13 cellular contexts compared by ENCODE assay signal in genomic region chr9:7333714-7334113, GRCh38.
DNase-seq lines count a peak whose midpoint lies in the region; ATAC-seq and TF ChIP-seq lines count a peak whose summit lies in the region.
"Had no signal": no experiment of that assay in that cellular context is flagged by ENCODE, and none has a peak within 500 bp of the region (broad histone marks: within the 10 kb centered on the region; RNA-seq: fewer than 3 reads in every experiment).

No MANE protein-coding gene starts in this region.

- H3K79me1 ChIP-seq in IMR-90 (ENCODE audit: low read depth in 1 of 2, low read length in 2 of 2) = no peaks in the 10 kb centered on the region
- H3K79me1 ChIP-seq in neuronal stem cell (ENCODE audit: low read depth, low read length) = no peaks in the 10 kb centered on the region

- no peak for TF ChIP-seq POLR2A in IMR-90 (IDR thresholded peaks at IDR 0.05; ENCODE audit: low read depth, low read length)

- POLR2A ChIA-PET in IMR-90 (lab: Charles Lee; ENCODE audit: unreplicated experiment) = no interaction called here

- H3K36me3 ChIP-seq in IMR-90 (ENCODE audit: control insufficient read depth, insufficient read depth, low read length) = no peaks in the 10 kb centered on the region
- H3K36me3 ChIP-seq in neuronal stem cell (replicated peaks in 1 of 2; ENCODE audit: control insufficient read depth in 2 of 2, insufficient read depth in 2 of 2, low read length in 2 of 2) = no peaks in the 10 kb centered on the region

- peak overlapping the region; percentile 73; the same call in 1 of the 2 replicates for H4K5ac ChIP-seq in IMR-90 (ENCODE audit: low read depth, low read length)

- intact Hi-C loops in IMR-90 (cut with micrococcal nuclease) = no loop called here

- H2AK9ac ChIP-seq in IMR-90 (replicated peaks; ENCODE audit: low read depth, low read length, poor library complexity) = no peak overlapping the region

- H2BK5ac ChIP-seq in IMR-90 (ENCODE audit: low read depth, low read length, poor library complexity, severe bottlenecking) = no peak overlapping the region
- H2BK5ac ChIP-seq in neuronal stem cell (ENCODE audit: low read length) = no peak overlapping the region

- CTCF ChIA-PET in IMR-90 (lab: Yijun Ruan, JAX) = no interaction called here

- no peak overlapping the region for H2BK15ac ChIP-seq in IMR-90 (ENCODE audit: low read depth, low read length)
- no peak overlapping the region for H2BK15ac ChIP-seq in neuronal stem cell (ENCODE audit: low read length)

- no peak overlapping the region for H2BK12ac ChIP-seq in neuronal stem cell (ENCODE audit: low read length)

- no peak overlapping the region for H3K9ac ChIP-seq in IMR-90 (ENCODE audit: low read depth, low read length)
- H3K9ac ChIP-seq in neuronal stem cell (ENCODE audit: low read depth, low read length, poor library complexity) = no peak overlapping the region

- peak overlapping the region; percentile 29; the same call in 1 of the 2 replicates for H3K27ac ChIP-seq in IMR-90 (ENCODE audit: insufficient read depth, low read length)
- no peak overlapping the region for H3K27ac ChIP-seq in neuronal stem cell (replicated peaks; ENCODE audit: low read length)
- H3K27ac ChIP-seq: A549, HL-60 had no signal

- H3K4me1 ChIP-seq in IMR-90 (ENCODE audit: control insufficient read depth, insufficient read depth, low read length) (peaks cover 4% of the 10 kb centered on the region; the same call in 1 of the 2 replicates), neuronal stem cell (ENCODE audit: control insufficient read depth in 2 of 2, insufficient read depth in 1 of 2, low read depth in 1 of 2, low read length in 2 of 2) (no peaks in the 10 kb centered on the region)
- H3K4me1 ChIP-seq: A549 had no signal

- DNase-seq in IMR-90 = peak; percentile 34
- DNase-seq in amniotic epithelial cell (ENCODE audit: low read depth) = peak; percentile 75
- peak; percentile 60 for DNase-seq in fibroblast of pulmonary artery (ENCODE audit: low read depth)
- DNase-seq in DMS114 treated with DMSO at 0.1 percent for 48 hours (lab: John Stamatoyannopoulos, UW; ENCODE audit: unreplicated experiment) = no peak
- no peak for DNase-seq in neuronal stem cell (ENCODE audit: low spot score)
- DNase-seq: CD8-positive, alpha-beta T cell; COR-L47; H7 had no signal

- H3K9me3 ChIP-seq in IMR-90 (ENCODE audit: control insufficient read depth, insufficient read depth, low read length) (no peaks in the 10 kb centered on the region), neuronal stem cell (replicated peaks in 1 of 2; ENCODE audit: control insufficient read depth in 2 of 2, insufficient read depth in 1 of 2, low read depth in 1 of 2, low read length in 2 of 2) (no peaks in the 10 kb centered on the region)
- H3K9me3 ChIP-seq: A549 had no signal

- no peak overlapping the region for H4K8ac ChIP-seq in IMR-90 (ENCODE audit: low read depth in 2 of 2, low read length in 2 of 2)
- H4K8ac ChIP-seq in neuronal stem cell (ENCODE audit: low read depth, low read length) = no peak overlapping the region

- TF ChIP-seq CTCF in IMR-90 (conservative IDR thresholded peaks at IDR 0.05; ENCODE audit: low read depth, low read length) (no peak), fibroblast of pulmonary artery (IDR thresholded peaks at IDR 0.05; ENCODE audit: low read length, missing control alignments) (no peak)

- H2AK5ac ChIP-seq in IMR-90 (ENCODE audit: low read depth, low read length) (no peak overlapping the region), neuronal stem cell (ENCODE audit: low read depth, low read length) (no peak overlapping the region)

- no peak overlapping the region; the same call in 1 of the 2 replicates for H3K4me2 ChIP-seq in IMR-90 (ENCODE audit: low read depth, low read length)
- H3K4me2 ChIP-seq in neuronal stem cell (ENCODE audit: insufficient read depth, low read length, poor library complexity, severe bottlenecking) = no peak overlapping the region
- H3K4me2 ChIP-seq: A549, GM23338 had no signal

- H3K4me3 ChIP-seq in IMR-90 (ENCODE audit: insufficient read depth, low read depth, low read length) = no peak overlapping the region
- H3K4me3 ChIP-seq in fibroblast of pulmonary artery (replicated peaks; ENCODE audit: low read depth, low read length) = no peak overlapping the region
- no peak overlapping the region for H3K4me3 ChIP-seq in neuronal stem cell (ENCODE audit: low read length in 2 of 2)
- H3K4me3 ChIP-seq: A549, GM12878, GM23338 had no signal

- dilution Hi-C loops in IMR-90 (cut with HindIII; ENCODE audit: low sequenced_read_pairs, unreplicated experiment) = no loop called here

- no peak overlapping the region for H3K56ac ChIP-seq in IMR-90 (ENCODE audit: extremely low read depth, insufficient read depth, low read length)

- H3K9me1 ChIP-seq in IMR-90 (ENCODE audit: insufficient read depth, low read length) = no peaks in the 10 kb centered on the region

- H3K18ac ChIP-seq in IMR-90 (ENCODE audit: low read depth, low read length) (peak overlapping the region; percentile 38; the same call in 1 of the 2 replicates), neuronal stem cell (ENCODE audit: low read length) (no peak overlapping the region)

- no peaks in the 10 kb centered on the region for H4K20me1 ChIP-seq in IMR-90 (ENCODE audit: insufficient read depth, low read length)

- H3K23ac ChIP-seq in IMR-90 (ENCODE audit: low read depth, low read length) (no peak overlapping the region), neuronal stem cell (ENCODE audit: low read depth, low read length, poor library complexity) (no peak overlapping the region)

- H2AFZ ChIP-seq in IMR-90 (replicated peaks; ENCODE audit: low read length, poor library complexity) = no peak overlapping the region
- H2AFZ ChIP-seq in neuronal stem cell (ENCODE audit: low read length) = no peak overlapping the region
- H2AFZ ChIP-seq: GM23338 had no signal

- H3K27me3 ChIP-seq in IMR-90 (ENCODE audit: control insufficient read depth, insufficient read depth, low read length) = no peaks in the 10 kb centered on the region
- no peaks in the 10 kb centered on the region for H3K27me3 ChIP-seq in neuronal stem cell (ENCODE audit: control insufficient read depth in 3 of 3, insufficient read depth in 3 of 3, low read depth in 1 of 3, low read length in 3 of 3)

- H3K14ac ChIP-seq in IMR-90 (replicated peaks; ENCODE audit: low read depth, low read length) (no peak overlapping the region), neuronal stem cell (ENCODE audit: low read length) (no peak overlapping the region)

- H3K4ac ChIP-seq in IMR-90 (ENCODE audit: low read depth, low read length) (no peak overlapping the region), neuronal stem cell (ENCODE audit: low read length) (no peak overlapping the region)

- H2BK120ac ChIP-seq in IMR-90 (ENCODE audit: low read depth, low read length) (no peak overlapping the region), neuronal stem cell (ENCODE audit: low read depth, low read length) (no peak overlapping the region)

- no TSS peak for BruUV-seq in IMR-90 (replicated peaks; lab: Mats Ljungman, UMichigan)

- no CpG with 5 or more reads among the region's 1 CpG for WGBS in IMR-90 (ENCODE audit: extremely low coverage in 2 of 2, insufficient read length in 1 of 2), 2 experiments
- no CpG with 5 or more reads among the region's 1 CpG for WGBS in neuronal stem cell (ENCODE audit: extremely low coverage in 2 of 2, insufficient read length in 2 of 2, insufficient replicate concordance in 1 of 2), 2 donors

- no peak overlapping the region for H2BK20ac ChIP-seq in IMR-90 (ENCODE audit: low read depth, low read length)

- TF ChIP-seq RAD21 in IMR-90 (IDR thresholded peaks at IDR 0.05; ENCODE audit: low read length) = no peak

- H4K91ac ChIP-seq in IMR-90 (ENCODE audit: insufficient read depth, low read depth, low read length) (no peak overlapping the region), neuronal stem cell (ENCODE audit: low read depth, low read length, poor library complexity) (no peak overlapping the region)

- ATAC-seq in IMR-90 (ENCODE audit: low read depth) = no peak
- ATAC-seq in GM19351 (IDR thresholded peaks at IDR 0.05; ENCODE audit: unreplicated experiment) = no peak
- ATAC-seq: A549; CD8-positive, alpha-beta T cell; GM12878; GM23338 had no signal

- in situ Hi-C loops in IMR-90 (cut with MboI; ENCODE audit: low sequenced_read_pairs) = no loop called here

TF ChIP-seq in IMR-90, 13 proteins besides CTCF, POLR2A, EP300 and RAD21:
- TF ChIP-seq RCOR1 (IDR thresholded peaks at IDR 0.05; ENCODE audit: insufficient replicate concordance, low read length) (no peak), ELK1 (IDR thresholded peaks at IDR 0.05; ENCODE audit: borderline replicate concordance, low read depth, low read length) (no peak), RFX5 (IDR thresholded peaks at IDR 0.05; ENCODE audit: low read depth, low read length) (no peak), MXI1 (IDR thresholded peaks at IDR 0.05; ENCODE audit: borderline replicate concordance, low read depth, low read length) (no peak), CEBPB (IDR thresholded peaks at IDR 0.05; ENCODE audit: low read depth, low read length) (no peak), FOS (IDR thresholded peaks at IDR 0.05; ENCODE audit: low read depth, low read length) (no peak), NFE2L2 (IDR thresholded peaks at IDR 0.05; ENCODE audit: low read depth, low read length) (no peak), CHD1 (IDR thresholded peaks at IDR 0.05; ENCODE audit: low read depth, low read length) (no peak), SMC3 (IDR thresholded peaks at IDR 0.05; ENCODE audit: low read depth, low read length) (no peak), BHLHE40 (IDR thresholded peaks at IDR 0.05; ENCODE audit: low read depth, low read length) (no peak), MAZ (IDR thresholded peaks at IDR 0.05; ENCODE audit: borderline replicate concordance, low read depth, low read length) (no peak), MAFK (IDR thresholded peaks at IDR 0.05; ENCODE audit: low read depth, low read length) (no peak)
- TF ChIP-seq, protein P1, sequence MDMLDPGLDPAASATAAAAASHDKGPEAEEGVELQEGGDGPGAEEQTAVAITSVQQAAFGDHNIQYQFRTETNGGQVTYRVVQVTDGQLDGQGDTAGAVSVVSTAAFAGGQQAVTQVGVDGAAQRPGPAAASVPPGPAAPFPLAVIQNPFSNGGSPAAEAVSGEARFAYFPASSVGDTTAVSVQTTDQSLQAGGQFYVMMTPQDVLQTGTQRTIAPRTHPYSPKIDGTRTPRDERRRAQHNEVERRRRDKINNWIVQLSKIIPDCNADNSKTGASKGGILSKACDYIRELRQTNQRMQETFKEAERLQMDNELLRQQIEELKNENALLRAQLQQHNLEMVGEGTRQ (IDR thresholded peaks at IDR 0.05; ENCODE audit: low read depth, low read length) = no peak

Comparison
In these comparisons a context has a peak if more than half of its experiments do, and no peak if none do; other contexts are left out.
1. DNase-seq: peak in IMR-90 (single experiment), amniotic epithelial cell (single experiment) and fibroblast of pulmonary artery (single experiment); none in DMS114 treated with DMSO at 0.1 percent for 48 hours (single experiment) and neuronal stem cell (single experiment).